In the genomic region with DNA sequence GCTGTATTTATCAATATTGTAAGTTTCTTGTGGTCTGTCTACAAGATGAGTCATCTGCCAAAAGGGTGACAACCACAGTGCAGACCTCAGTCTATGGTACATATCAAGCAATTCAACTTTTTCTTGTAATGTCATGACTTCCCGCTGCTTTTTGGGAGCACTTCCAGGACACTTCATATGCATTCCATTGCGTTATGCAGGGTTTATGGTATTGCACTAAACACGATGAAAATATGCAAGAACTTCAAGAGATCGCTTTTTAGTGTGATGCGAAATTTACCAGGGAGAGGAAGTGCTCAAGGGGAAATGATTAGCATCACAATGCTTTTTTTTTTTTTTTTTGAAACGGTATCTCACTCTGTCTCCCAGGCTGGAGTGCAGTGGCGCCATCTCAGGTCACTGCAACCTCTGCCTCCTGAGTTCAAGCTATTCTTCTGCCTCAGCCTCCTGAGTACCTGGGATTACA, we compare ENCODE assay signal across 11 cellular contexts.
A peak's percentile ranks its signal among the peaks of the same experiment; 100 is the strongest.
DNase-seq lines count a peak whose midpoint lies in the region; ATAC-seq and TF ChIP-seq lines count a peak whose summit lies in the region.
"Had no signal": no experiment of that assay in that cellular context is flagged by ENCODE, and none has a peak within 500 bp of the region (broad histone marks: within the 10 kb centered on the region; RNA-seq: fewer than 3 reads in every experiment).

No MANE protein-coding gene starts in this region.

- ATAC-seq in GM18909 (IDR thresholded peaks at IDR 0.05; ENCODE audit: poor library complexity, unreplicated experiment), result no peak
- ATAC-seq in HG03565 (IDR thresholded peaks at IDR 0.05; ENCODE audit: unreplicated experiment), result no peak
- ATAC-seq in GM21825 (IDR thresholded peaks at IDR 0.05; ENCODE audit: unreplicated experiment), result no peak

- POLR2A ChIA-PET in HEK293 (lab: Yijun Ruan, JAX), result no interaction called here

- H3K36me3 ChIP-seq in HEK293 (ENCODE audit: control insufficient read depth in 2 of 2, insufficient read depth in 1 of 2, low read length in 2 of 2) (no peaks in the 10 kb centered on the region), brain microvascular endothelial cell (replicated peaks) (no peaks in the 10 kb centered on the region)
- H3K36me3 ChIP-seq: uterus had no signal

- DNase-seq in A172 (ENCODE audit: low spot score) (peak; percentile 76), NOMO-1 (lab: John Stamatoyannopoulos, UW; ENCODE audit: unreplicated experiment in 2 of 2) (peak; percentile 38 to 80), brain microvascular endothelial cell (peak; percentile 81), activated gamma-delta T cell treated with Interleukin-2 at 50 U/mL for 16 hours (no peak)
- DNase-seq: mesenchymal stem cell, NCI-H446, uterus had no signal

- no peaks in the 10 kb centered on the region for H3K9me3 ChIP-seq in HEK293 (ENCODE audit: control insufficient read depth, insufficient read depth, low read depth, low read length)
- H3K9me3 ChIP-seq: uterus had no signal

- TF ChIP-seq CTCF in HEK293 (tag by site-specific recombination; IDR thresholded peaks at IDR 0.05) (no peak; the same call in 1 of the 2 replicates), brain microvascular endothelial cell (IDR thresholded peaks at IDR 0.05; ENCODE audit: low read depth, low read length, missing control alignments) (peak; percentile 13)

- H3K27me3 ChIP-seq in brain microvascular endothelial cell (replicated peaks), result no peaks in the 10 kb centered on the region
- H3K27me3 ChIP-seq: uterus had no signal

- H3K4me3 ChIP-seq in HEK293 (ENCODE audit: low read depth, low read length) (no peak overlapping the region), brain microvascular endothelial cell (ENCODE audit: low read depth, low read length) (no peak overlapping the region)
- H3K4me3 ChIP-seq: uterus had no signal

- in situ Hi-C loops in brain microvascular endothelial cell (cut with HindIII; ENCODE audit: low pct_ligation_motif_present, low sequenced_read_pairs), result no loop called here

- H3K27ac ChIP-seq in HEK293 (ENCODE audit: extremely low read depth, low read depth, low read length), result no peak overlapping the region
- H3K27ac ChIP-seq in brain microvascular endothelial cell, result no peak overlapping the region
- H3K27ac ChIP-seq: uterus had no signal

- CTCF ChIA-PET in HEK293 (lab: Yijun Ruan, JAX), result interaction anchor here (0.6 to 2.7 kb wide), 6 partner anchors 7 to 406 kb away, joined by 3 to 13 read pairs (median 4); no protein-coding TSS in a partner anchor

- no peaks in the 10 kb centered on the region for H3K4me1 ChIP-seq in HEK293 (ENCODE audit: control insufficient read depth, insufficient read depth, low read length)
- H3K4me1 ChIP-seq: uterus had no signal

TF ChIP-seq in HEK293, 187 proteins besides CTCF, POLR2A, EP300 and RAD21:
- TF ChIP-seq ZBTB7A (tag by site-specific recombination; IDR thresholded peaks at IDR 0.05; ENCODE audit: low read depth) (no peak), ZNF629 (tag by site-specific recombination; IDR thresholded peaks at IDR 0.05) (peak; percentile 21; the same call in 1 of the 2 replicates), ZEB2 (tag by site-specific recombination; IDR thresholded peaks at IDR 0.05) (peak; percentile 58), ZNF560 (tag by site-specific recombination; IDR thresholded peaks at IDR 0.05; ENCODE audit: borderline replicate concordance) (no peak), ZSCAN16 (tag by site-specific recombination; IDR thresholded peaks at IDR 0.05) (no peak), ZNF600 (tag by site-specific recombination; IDR thresholded peaks at IDR 0.05) (peak; percentile 83), ZNF155 (tag by site-specific recombination; IDR thresholded peaks at IDR 0.05) (no peak), KLF16 (tag by site-specific recombination; IDR thresholded peaks at IDR 0.05) (no peak)
- TF ChIP-seq, protein P1, sequence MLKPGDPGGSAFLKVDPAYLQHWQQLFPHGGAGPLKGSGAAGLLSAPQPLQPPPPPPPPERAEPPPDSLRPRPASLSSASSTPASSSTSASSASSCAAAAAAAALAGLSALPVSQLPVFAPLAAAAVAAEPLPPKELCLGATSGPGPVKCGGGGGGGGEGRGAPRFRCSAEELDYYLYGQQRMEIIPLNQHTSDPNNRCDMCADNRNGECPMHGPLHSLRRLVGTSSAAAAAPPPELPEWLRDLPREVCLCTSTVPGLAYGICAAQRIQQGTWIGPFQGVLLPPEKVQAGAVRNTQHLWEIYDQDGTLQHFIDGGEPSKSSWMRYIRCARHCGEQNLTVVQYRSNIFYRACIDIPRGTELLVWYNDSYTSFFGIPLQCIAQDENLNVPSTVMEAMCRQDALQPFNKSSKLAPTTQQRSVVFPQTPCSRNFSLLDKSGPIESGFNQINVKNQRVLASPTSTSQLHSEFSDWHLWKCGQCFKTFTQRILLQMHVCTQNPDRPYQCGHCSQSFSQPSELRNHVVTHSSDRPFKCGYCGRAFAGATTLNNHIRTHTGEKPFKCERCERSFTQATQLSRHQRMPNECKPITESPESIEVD (tag by site-specific recombination; IDR thresholded peaks at IDR 0.05), result peak; percentile 55
- TF ChIP-seq, protein P2, sequence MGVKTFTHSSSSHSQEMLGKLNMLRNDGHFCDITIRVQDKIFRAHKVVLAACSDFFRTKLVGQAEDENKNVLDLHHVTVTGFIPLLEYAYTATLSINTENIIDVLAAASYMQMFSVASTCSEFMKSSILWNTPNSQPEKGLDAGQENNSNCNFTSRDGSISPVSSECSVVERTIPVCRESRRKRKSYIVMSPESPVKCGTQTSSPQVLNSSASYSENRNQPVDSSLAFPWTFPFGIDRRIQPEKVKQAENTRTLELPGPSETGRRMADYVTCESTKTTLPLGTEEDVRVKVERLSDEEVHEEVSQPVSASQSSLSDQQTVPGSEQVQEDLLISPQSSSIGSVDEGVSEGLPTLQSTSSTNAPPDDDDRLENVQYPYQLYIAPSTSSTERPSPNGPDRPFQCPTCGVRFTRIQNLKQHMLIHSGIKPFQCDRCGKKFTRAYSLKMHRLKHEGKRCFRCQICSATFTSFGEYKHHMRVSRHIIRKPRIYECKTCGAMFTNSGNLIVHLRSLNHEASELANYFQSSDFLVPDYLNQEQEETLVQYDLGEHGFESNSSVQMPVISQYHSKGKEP (tag by site-specific recombination; IDR thresholded peaks at IDR 0.05), result peak; percentile 44; the same call in 1 of the 2 replicates
